ENCODE assay signal across 7 cellular contexts in the genomic region with DNA sequence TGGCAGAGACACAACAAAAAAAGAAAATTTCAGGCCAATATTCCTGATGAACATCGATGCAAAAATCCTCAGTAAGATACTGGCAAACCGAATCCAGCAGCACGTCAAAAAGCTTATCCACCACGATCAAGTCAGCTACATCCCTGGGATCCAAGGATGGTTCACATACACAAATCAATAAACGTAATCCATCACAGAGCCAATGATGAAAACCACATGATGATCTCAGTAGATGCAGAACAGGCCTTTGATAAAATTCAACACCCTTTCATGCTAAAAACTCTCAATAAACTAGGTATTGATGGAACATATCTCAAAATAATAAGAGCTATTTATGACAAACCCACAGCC.
DNase-seq lines count a peak whose midpoint lies in the region; ATAC-seq, FAIRE-seq and TF ChIP-seq lines count a peak whose summit lies in the region.
"Not testable (repeated sequence)": the region's sequence is repeated elsewhere in the genome, so short reads cannot be mapped to it uniquely, and the experiment has no call there.

No MANE protein-coding gene starts in this region.

- H3K4me3 ChIP-seq in A549 = not testable (repeated sequence)
- H3K4me3 ChIP-seq in endocrine pancreas (ENCODE audit: control insufficient read depth, insufficient read depth, low read length) = peak overlapping the region; percentile 26
- peak overlapping the region in 2 of 3 donors; percentile 5 to 7 for H3K4me3 ChIP-seq in right lobe of liver

- not testable (repeated sequence) for H3K36me3 Mint-ChIP-seq in Calu3 (ENCODE audit: insufficient read depth, unreplicated experiment); nephron (ENCODE audit: low read depth)

- FAIRE-seq in A549 (lab: Jason Lieb, UNC) = not testable (repeated sequence)
- FAIRE-seq in islet of Langerhans (lab: Jason Lieb, UNC) = peak; percentile 33

- not testable (repeated sequence) for ATAC-seq in A549
- ATAC-seq in left lobe of liver (peak; percentile 55), right lobe of liver (peak; percentile 19 to 64 (median 49))

- intact Hi-C loops in Calu3 (cut with micrococcal nuclease; ENCODE audit: unreplicated experiment); right lobe of liver (cut with DNase I): not testable (repeated sequence)

- TF ChIP-seq CTCF in A549 (IDR thresholded peaks at IDR 0.05); Calu3 (IDR thresholded peaks at IDR 0.05; ENCODE audit: unreplicated experiment); right lobe of liver (IDR thresholded peaks at IDR 0.05); nephron (IDR thresholded peaks at IDR 0.05; ENCODE audit: unreplicated experiment in 3 of 3): not testable (repeated sequence)

- CTCF ChIA-PET in A549 (lab: Yijun Ruan, JAX) (interaction anchor here (0.7 kb wide), 1 partner anchor 179 kb away, joined by 3 read pairs; no protein-coding TSS in a partner anchor), Calu3 (lab: Charles Lee) (interaction anchor here (0.7 kb wide), 1 partner anchor 68 kb away, joined by 3 read pairs; no protein-coding TSS in a partner anchor)

- not testable (repeated sequence) for H3K9me3 Mint-ChIP-seq in Calu3 (ENCODE audit: low read depth, unreplicated experiment); nephron

- 58% methylated on average over 5 of the region's 5 CpGs for WGBS in A549 (ENCODE audit: missing lambda C conversion rate)
- 16% methylated on average over 5 of the region's 5 CpGs for WGBS in right lobe of liver (ENCODE audit: insufficient coverage, low coverage, low lambda C conversion rate, missing lambda C conversion rate)

- H3K9me3 ChIP-seq in A549; endocrine pancreas (ENCODE audit: control insufficient read depth, low read length); right lobe of liver: not testable (repeated sequence)

- H3K27me3 Mint-ChIP-seq in Calu3 (ENCODE audit: unreplicated experiment); nephron (ENCODE audit: low read depth): not testable (repeated sequence)

- peak overlapping the region; percentile 50 for H3K4me2 ChIP-seq in A549

- not testable (repeated sequence) for TF ChIP-seq RAD21 in A549 (conservative IDR thresholded peaks at IDR 0.05 in 1 of 2, IDR thresholded peaks at IDR 0.05 in 1 of 2)

- BruUV-seq in Calu3 (replicated peaks; lab: Mats Ljungman, UMichigan) = not testable (repeated sequence)

- POLR2A ChIA-PET in A549 (lab: Yijun Ruan, JAX) = not testable (repeated sequence)

- peaks cover 16% of the 10 kb centered on the region; the same call in 2 of the 3 replicates for H3K4me1 ChIP-seq in A549
- H3K4me1 ChIP-seq in endocrine pancreas (ENCODE audit: control insufficient read depth, insufficient read depth, low read length) = not testable (repeated sequence)
- H3K4me1 ChIP-seq in right lobe of liver = peaks cover 0 to 18% (median 7%) of the 10 kb centered on the region in 4 donors

- not testable (repeated sequence) for H3K4me3 Mint-ChIP-seq in Calu3 (ENCODE audit: low read depth, unreplicated experiment); nephron

- not testable (repeated sequence) for TF ChIP-seq POLR2A in A549 (IDR thresholded peaks at IDR 0.05; ENCODE audit: low read length); right lobe of liver (IDR thresholded peaks at IDR 0.05)

- H3K9ac ChIP-seq in endocrine pancreas (ENCODE audit: control insufficient read depth, insufficient read depth, low read length) = not testable (repeated sequence)

- TF ChIP-seq EP300 in A549 (IDR thresholded peaks at IDR 0.05) = not testable (repeated sequence)

- not testable (repeated sequence) for DNase-seq in A549 (ENCODE audit: low read depth in 1 of 2, low spot score in 1 of 2); Calu3; left lobe of liver (ENCODE audit: low spot score); right lobe of liver

- H3K27me3 ChIP-seq in endocrine pancreas (ENCODE audit: control insufficient read depth, insufficient read depth, low read length); right lobe of liver: not testable (repeated sequence)

- peak overlapping the region; percentile 24 for H3K27ac Mint-ChIP-seq in Calu3 (ENCODE audit: unreplicated experiment)
- peak overlapping the region in 2 of 3 experiments; percentile 26 to 86 for H3K27ac Mint-ChIP-seq in nephron

- not testable (repeated sequence) for H3K27ac ChIP-seq in A549
- peak overlapping the region in 2 of 3 donors; percentile 3 to 30 for H3K27ac ChIP-seq in right lobe of liver

- H3K36me3 ChIP-seq in endocrine pancreas (ENCODE audit: control insufficient read depth, insufficient read depth, low read length); right lobe of liver: not testable (repeated sequence)

- peaks cover 63% of the 10 kb centered on the region for H3K4me1 Mint-ChIP-seq in Calu3 (ENCODE audit: low read depth, unreplicated experiment)
- H3K4me1 Mint-ChIP-seq in nephron = not testable (repeated sequence)
